ENCODE assay signal across 1 cellular context in the genomic region with DNA sequence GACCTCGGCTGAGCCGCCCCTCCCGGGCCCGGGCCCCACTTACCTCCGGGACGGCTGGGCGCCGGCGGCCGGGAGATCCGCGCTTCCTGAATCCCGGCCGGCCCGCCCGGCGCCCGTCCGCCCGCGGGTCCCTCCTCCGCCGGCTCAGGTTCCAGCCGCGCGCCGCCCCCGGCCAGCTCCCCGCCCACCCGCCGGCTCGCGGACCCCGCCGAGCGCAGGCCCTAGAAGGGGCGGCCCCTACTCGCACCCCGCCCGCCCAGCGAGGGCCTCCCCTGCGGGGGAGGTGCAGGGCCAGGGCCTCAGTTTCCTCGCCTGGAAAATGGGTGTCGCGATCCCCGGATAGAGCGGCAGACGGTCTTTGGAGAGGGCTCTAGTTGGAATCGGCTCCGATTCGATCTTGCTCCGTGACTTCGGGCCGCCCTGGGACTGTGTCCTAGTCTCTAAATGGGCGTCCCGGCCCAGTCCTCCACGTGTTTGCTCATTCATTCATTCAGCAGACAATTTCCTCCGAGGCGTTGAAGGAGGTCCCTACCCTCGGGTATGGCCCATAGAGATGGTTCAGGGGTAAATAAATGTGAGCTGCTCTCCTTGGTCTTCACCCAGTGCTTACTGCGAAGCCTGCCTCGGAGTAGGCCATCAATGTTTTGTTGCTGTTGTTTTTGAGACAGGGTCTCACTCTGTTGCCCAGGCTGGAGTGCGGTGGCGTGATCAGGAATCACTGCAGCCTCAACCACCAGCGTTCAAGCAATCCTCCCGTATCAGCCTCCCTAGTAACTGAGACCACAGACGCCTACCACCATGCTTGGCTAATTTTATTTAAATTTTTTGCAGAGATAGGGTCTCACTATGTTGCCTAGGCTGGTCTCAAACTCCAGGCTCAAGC.
TF ChIP-seq lines count a peak whose summit lies in the region.

A gene (minus strand): TSS at position 92 of the 883 bp plus-strand sequence. CDS start 18,602 bp downstream, outside the sequence.

TF ChIP-seq in WTC11, 78 proteins besides CTCF, POLR2A, EP300 and RAD21 (continued from another document and continues in another):
- TF ChIP-seq CREB1 (CRISPR knock-in tag; IDR thresholded peaks at IDR 0.05) (no peak), FOXJ3 (CRISPR knock-in tag; IDR thresholded peaks at IDR 0.05; ENCODE audit: borderline replicate concordance) (no peak), PRRX2 (CRISPR knock-in tag; IDR thresholded peaks at IDR 0.05) (no peak), TEAD1 (CRISPR knock-in tag; IDR thresholded peaks at IDR 0.05) (no peak), ZNF423 (CRISPR knock-in tag; IDR thresholded peaks at IDR 0.05) (no peak), ZNF138 (CRISPR knock-in tag; conservative IDR thresholded peaks at IDR 0.05) (no peak), JUN (CRISPR knock-in tag; IDR thresholded peaks at IDR 0.05) (no peak), NR3C1 (CRISPR knock-in tag; conservative IDR thresholded peaks at IDR 0.05; ENCODE audit: low read depth) (no peak), ETV6 (CRISPR knock-in tag; IDR thresholded peaks at IDR 0.05) (no peak), SOX15 (CRISPR knock-in tag; IDR thresholded peaks at IDR 0.05) (no peak), TP53 (CRISPR knock-in tag; IDR thresholded peaks at IDR 0.05) (no peak), RELA (CRISPR knock-in tag; IDR thresholded peaks at IDR 0.05; ENCODE audit: borderline replicate concordance) (no peak), GTF2I (CRISPR knock-in tag; conservative IDR thresholded peaks at IDR 0.05) (peak; percentile 54; the same call in 1 of the 2 replicates), SP1 (CRISPR knock-in tag; conservative IDR thresholded peaks at IDR 0.05) (peak; percentile 56; the same call in 1 of the 2 replicates), EMX1 (CRISPR knock-in tag; IDR thresholded peaks at IDR 0.05) (no peak), MYBL2 (CRISPR knock-in tag; IDR thresholded peaks at IDR 0.05) (no peak), ELF4 (CRISPR knock-in tag; IDR thresholded peaks at IDR 0.05; ENCODE audit: low read depth) (no peak)
- TF ChIP-seq, protein P1, sequence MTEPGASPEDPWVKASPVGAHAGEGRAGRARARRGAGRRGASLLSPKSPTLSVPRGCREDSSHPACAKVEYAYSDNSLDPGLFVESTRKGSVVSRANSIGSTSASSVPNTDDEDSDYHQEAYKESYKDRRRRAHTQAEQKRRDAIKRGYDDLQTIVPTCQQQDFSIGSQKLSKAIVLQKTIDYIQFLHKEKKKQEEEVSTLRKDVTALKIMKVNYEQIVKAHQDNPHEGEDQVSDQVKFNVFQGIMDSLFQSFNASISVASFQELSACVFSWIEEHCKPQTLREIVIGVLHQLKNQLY (CRISPR knock-in tag; IDR thresholded peaks at IDR 0.05), result no peak
- TF ChIP-seq, protein P2, sequence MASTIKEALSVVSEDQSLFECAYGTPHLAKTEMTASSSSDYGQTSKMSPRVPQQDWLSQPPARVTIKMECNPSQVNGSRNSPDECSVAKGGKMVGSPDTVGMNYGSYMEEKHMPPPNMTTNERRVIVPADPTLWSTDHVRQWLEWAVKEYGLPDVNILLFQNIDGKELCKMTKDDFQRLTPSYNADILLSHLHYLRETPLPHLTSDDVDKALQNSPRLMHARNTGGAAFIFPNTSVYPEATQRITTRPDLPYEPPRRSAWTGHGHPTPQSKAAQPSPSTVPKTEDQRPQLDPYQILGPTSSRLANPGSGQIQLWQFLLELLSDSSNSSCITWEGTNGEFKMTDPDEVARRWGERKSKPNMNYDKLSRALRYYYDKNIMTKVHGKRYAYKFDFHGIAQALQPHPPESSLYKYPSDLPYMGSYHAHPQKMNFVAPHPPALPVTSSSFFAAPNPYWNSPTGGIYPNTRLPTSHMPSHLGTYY (CRISPR knock-in tag; IDR thresholded peaks at IDR 0.05), result no peak
- TF ChIP-seq, protein P3, sequence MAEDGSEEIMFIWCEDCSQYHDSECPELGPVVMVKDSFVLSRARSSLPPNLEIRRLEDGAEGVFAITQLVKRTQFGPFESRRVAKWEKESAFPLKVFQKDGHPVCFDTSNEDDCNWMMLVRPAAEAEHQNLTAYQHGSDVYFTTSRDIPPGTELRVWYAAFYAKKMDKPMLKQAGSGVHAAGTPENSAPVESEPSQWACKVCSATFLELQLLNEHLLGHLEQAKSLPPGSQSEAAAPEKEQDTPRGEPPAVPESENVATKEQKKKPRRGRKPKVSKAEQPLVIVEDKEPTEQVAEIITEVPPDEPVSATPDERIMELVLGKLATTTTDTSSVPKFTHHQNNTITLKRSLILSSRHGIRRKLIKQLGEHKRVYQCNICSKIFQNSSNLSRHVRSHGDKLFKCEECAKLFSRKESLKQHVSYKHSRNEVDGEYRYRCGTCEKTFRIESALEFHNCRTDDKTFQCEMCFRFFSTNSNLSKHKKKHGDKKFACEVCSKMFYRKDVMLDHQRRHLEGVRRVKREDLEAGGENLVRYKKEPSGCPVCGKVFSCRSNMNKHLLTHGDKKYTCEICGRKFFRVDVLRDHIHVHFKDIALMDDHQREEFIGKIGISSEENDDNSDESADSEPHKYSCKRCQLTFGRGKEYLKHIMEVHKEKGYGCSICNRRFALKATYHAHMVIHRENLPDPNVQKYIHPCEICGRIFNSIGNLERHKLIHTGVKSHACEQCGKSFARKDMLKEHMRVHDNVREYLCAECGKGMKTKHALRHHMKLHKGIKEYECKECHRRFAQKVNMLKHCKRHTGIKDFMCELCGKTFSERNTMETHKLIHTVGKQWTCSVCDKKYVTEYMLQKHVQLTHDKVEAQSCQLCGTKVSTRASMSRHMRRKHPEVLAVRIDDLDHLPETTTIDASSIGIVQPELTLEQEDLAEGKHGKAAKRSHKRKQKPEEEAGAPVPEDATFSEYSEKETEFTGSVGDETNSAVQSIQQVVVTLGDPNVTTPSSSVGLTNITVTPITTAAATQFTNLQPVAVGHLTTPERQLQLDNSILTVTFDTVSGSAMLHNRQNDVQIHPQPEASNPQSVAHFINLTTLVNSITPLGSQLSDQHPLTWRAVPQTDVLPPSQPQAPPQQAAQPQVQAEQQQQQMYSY (CRISPR knock-in tag; IDR thresholded peaks at IDR 0.05), result peak; percentile 64; the same call in 1 of the 2 replicates
- TF ChIP-seq, protein P4, sequence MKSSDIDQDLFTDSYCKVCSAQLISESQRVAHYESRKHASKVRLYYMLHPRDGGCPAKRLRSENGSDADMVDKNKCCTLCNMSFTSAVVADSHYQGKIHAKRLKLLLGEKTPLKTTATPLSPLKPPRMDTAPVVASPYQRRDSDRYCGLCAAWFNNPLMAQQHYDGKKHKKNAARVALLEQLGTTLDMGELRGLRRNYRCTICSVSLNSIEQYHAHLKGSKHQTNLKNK (CRISPR knock-in tag; IDR thresholded peaks at IDR 0.05), result no peak
- TF ChIP-seq, protein P5, sequence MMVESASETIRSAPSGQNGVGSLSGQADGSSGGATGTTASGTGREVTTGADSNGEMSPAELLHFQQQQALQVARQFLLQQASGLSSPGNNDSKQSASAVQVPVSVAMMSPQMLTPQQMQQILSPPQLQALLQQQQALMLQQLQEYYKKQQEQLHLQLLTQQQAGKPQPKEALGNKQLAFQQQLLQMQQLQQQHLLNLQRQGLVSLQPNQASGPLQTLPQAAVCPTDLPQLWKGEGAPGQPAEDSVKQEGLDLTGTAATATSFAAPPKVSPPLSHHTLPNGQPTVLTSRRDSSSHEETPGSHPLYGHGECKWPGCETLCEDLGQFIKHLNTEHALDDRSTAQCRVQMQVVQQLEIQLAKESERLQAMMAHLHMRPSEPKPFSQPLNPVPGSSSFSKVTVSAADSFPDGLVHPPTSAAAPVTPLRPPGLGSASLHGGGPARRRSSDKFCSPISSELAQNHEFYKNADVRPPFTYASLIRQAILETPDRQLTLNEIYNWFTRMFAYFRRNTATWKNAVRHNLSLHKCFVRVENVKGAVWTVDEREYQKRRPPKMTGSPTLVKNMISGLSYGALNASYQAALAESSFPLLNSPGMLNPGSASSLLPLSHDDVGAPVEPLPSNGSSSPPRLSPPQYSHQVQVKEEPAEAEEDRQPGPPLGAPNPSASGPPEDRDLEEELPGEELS (CRISPR knock-in tag; IDR thresholded peaks at IDR 0.05), result no peak
- TF ChIP-seq, protein P6, sequence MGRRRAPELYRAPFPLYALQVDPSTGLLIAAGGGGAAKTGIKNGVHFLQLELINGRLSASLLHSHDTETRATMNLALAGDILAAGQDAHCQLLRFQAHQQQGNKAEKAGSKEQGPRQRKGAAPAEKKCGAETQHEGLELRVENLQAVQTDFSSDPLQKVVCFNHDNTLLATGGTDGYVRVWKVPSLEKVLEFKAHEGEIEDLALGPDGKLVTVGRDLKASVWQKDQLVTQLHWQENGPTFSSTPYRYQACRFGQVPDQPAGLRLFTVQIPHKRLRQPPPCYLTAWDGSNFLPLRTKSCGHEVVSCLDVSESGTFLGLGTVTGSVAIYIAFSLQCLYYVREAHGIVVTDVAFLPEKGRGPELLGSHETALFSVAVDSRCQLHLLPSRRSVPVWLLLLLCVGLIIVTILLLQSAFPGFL (CRISPR knock-in tag; IDR thresholded peaks at IDR 0.05; ENCODE audit: borderline replicate concordance), result no peak
- TF ChIP-seq, protein P7, sequence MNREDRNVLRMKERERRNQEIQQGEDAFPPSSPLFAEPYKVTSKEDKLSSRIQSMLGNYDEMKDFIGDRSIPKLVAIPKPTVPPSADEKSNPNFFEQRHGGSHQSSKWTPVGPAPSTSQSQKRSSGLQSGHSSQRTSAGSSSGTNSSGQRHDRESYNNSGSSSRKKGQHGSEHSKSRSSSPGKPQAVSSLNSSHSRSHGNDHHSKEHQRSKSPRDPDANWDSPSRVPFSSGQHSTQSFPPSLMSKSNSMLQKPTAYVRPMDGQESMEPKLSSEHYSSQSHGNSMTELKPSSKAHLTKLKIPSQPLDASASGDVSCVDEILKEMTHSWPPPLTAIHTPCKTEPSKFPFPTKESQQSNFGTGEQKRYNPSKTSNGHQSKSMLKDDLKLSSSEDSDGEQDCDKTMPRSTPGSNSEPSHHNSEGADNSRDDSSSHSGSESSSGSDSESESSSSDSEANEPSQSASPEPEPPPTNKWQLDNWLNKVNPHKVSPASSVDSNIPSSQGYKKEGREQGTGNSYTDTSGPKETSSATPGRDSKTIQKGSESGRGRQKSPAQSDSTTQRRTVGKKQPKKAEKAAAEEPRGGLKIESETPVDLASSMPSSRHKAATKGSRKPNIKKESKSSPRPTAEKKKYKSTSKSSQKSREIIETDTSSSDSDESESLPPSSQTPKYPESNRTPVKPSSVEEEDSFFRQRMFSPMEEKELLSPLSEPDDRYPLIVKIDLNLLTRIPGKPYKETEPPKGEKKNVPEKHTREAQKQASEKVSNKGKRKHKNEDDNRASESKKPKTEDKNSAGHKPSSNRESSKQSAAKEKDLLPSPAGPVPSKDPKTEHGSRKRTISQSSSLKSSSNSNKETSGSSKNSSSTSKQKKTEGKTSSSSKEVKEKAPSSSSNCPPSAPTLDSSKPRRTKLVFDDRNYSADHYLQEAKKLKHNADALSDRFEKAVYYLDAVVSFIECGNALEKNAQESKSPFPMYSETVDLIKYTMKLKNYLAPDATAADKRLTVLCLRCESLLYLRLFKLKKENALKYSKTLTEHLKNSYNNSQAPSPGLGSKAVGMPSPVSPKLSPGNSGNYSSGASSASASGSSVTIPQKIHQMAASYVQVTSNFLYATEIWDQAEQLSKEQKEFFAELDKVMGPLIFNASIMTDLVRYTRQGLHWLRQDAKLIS (CRISPR knock-in tag; IDR thresholded peaks at IDR 0.05; ENCODE audit: borderline replicate concordance), result no peak
- TF ChIP-seq, protein P8, sequence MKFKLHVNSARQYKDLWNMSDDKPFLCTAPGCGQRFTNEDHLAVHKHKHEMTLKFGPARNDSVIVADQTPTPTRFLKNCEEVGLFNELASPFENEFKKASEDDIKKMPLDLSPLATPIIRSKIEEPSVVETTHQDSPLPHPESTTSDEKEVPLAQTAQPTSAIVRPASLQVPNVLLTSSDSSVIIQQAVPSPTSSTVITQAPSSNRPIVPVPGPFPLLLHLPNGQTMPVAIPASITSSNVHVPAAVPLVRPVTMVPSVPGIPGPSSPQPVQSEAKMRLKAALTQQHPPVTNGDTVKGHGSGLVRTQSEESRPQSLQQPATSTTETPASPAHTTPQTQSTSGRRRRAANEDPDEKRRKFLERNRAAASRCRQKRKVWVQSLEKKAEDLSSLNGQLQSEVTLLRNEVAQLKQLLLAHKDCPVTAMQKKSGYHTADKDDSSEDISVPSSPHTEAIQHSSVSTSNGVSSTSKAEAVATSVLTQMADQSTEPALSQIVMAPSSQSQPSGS (CRISPR knock-in tag; IDR thresholded peaks at IDR 0.05; ENCODE audit: borderline replicate concordance, low read depth), result no peak
- TF ChIP-seq, protein P9, sequence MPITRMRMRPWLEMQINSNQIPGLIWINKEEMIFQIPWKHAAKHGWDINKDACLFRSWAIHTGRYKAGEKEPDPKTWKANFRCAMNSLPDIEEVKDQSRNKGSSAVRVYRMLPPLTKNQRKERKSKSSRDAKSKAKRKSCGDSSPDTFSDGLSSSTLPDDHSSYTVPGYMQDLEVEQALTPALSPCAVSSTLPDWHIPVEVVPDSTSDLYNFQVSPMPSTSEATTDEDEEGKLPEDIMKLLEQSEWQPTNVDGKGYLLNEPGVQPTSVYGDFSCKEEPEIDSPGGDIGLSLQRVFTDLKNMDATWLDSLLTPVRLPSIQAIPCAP (CRISPR knock-in tag; IDR thresholded peaks at IDR 0.05), result no peak
- TF ChIP-seq, protein P10, sequence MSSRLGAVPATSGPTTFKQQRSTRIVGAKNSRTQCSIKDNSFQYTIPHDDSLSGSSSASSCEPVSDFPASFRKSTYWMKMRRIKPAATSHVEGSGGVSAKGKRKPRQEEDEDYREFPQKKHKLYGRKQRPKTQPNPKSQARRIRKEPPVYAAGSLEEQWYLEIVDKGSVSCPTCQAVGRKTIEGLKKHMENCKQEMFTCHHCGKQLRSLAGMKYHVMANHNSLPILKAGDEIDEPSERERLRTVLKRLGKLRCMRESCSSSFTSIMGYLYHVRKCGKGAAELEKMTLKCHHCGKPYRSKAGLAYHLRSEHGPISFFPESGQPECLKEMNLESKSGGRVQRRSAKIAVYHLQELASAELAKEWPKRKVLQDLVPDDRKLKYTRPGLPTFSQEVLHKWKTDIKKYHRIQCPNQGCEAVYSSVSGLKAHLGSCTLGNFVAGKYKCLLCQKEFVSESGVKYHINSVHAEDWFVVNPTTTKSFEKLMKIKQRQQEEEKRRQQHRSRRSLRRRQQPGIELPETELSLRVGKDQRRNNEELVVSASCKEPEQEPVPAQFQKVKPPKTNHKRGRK (CRISPR knock-in tag; IDR thresholded peaks at IDR 0.05; ENCODE audit: borderline replicate concordance), result no peak
- TF ChIP-seq, protein P11, sequence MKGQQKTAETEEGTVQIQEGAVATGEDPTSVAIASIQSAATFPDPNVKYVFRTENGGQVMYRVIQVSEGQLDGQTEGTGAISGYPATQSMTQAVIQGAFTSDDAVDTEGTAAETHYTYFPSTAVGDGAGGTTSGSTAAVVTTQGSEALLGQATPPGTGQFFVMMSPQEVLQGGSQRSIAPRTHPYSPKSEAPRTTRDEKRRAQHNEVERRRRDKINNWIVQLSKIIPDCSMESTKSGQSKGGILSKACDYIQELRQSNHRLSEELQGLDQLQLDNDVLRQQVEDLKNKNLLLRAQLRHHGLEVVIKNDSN (CRISPR knock-in tag; IDR thresholded peaks at IDR 0.05), result no peak
- TF ChIP-seq, protein P12, sequence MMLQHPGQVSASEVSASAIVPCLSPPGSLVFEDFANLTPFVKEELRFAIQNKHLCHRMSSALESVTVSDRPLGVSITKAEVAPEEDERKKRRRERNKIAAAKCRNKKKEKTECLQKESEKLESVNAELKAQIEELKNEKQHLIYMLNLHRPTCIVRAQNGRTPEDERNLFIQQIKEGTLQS (CRISPR knock-in tag; conservative IDR thresholded peaks at IDR 0.05), result no peak
